Comparison of ENCODE assay signal across 22 cellular contexts in the genomic region with DNA sequence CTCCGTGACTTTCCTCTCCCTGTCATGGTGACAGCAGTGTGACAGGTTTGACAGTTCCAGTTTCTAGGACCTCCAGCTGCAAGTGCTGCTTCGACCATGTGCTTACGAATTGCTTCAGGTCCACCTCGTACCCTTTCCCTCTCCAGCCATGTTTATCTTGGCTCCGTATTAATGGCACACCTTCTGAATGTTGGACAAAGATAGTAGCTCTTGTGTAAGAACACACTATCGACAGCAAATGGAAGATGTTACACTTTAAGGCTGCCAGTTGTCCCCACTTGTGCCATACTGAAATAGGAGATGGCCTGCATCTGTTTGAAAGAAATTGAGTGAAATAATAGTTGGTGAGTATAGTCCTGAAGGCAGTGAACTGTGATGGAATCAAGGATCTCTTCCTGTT.
A peak's percentile ranks its signal among the peaks of the same experiment; 100 is the strongest.
DNase-seq lines count a peak whose midpoint lies in the region; ATAC-seq and TF ChIP-seq lines count a peak whose summit lies in the region.
"Had no signal": no experiment of that assay in that cellular context is flagged by ENCODE, and none has a peak within 500 bp of the region (broad histone marks: within the 10 kb centered on the region; RNA-seq: fewer than 3 reads in every experiment).

No MANE protein-coding gene starts in this region.

- H3K9me3 Mint-ChIP-seq in nephron: no peaks in the 10 kb centered on the region
- H3K9me3 Mint-ChIP-seq: CD4-positive, alpha-beta T cell; CD8-positive, alpha-beta memory T cell had no signal

- H3K4me1 Mint-ChIP-seq in nephron: peaks cover 50% of the 10 kb centered on the region
- H3K4me1 Mint-ChIP-seq: CD14-positive monocyte; CD8-positive, alpha-beta memory T cell had no signal

- H3K27ac Mint-ChIP-seq in nephron: peak overlapping the region; percentile 3 to 43 (median 43)
- H3K27ac Mint-ChIP-seq: CD4-positive, alpha-beta T cell; CD8-positive, alpha-beta memory T cell had no signal

- H3K4me3 Mint-ChIP-seq in nephron: peak overlapping the region in 1 of 3 experiments; percentile 40
- H3K4me3 Mint-ChIP-seq: CD14-positive monocyte; CD4-positive, alpha-beta T cell; CD8-positive, alpha-beta memory T cell had no signal

- H3K27me3 Mint-ChIP-seq in nephron (ENCODE audit: low read depth): peaks cover 10% of the 10 kb centered on the region
- H3K27me3 Mint-ChIP-seq: CD4-positive, alpha-beta T cell; CD8-positive, alpha-beta memory T cell had no signal

- peak; percentile 87 for ATAC-seq in left lobe of liver
- ATAC-seq: A549, GM12878 had no signal

- H3K36me3 Mint-ChIP-seq in nephron (ENCODE audit: low read depth): no peaks in the 10 kb centered on the region
- H3K36me3 Mint-ChIP-seq: CD14-positive monocyte; CD8-positive, alpha-beta memory T cell had no signal

- TF ChIP-seq CTCF in nephron (IDR thresholded peaks at IDR 0.05; ENCODE audit: unreplicated experiment in 3 of 3): no peak

- DNase-seq in NCI-H2171 treated with DMSO at 0.1 percent for 48 hours (lab: John Stamatoyannopoulos, UW): peak; percentile 63
- DNase-seq in NCI-H2171 (lab: John Stamatoyannopoulos, UW): no peak
- DNase-seq in left lobe of liver (ENCODE audit: low spot score): peak; percentile 53
- no peak for DNase-seq in iPS-NIHi7 (ENCODE audit: extremely low spot score)
- DNase-seq in activated naive CD4-positive, alpha-beta T cell treated with Interleukin-2 at 50 U/mL for 16 hours: no peak
- DNase-seq: 8988T; ACHN; AML-193; BE2C; CD4-positive, alpha-beta T cell; CD8-positive, alpha-beta memory T cell; DMS 273 treated with DMSO at 0.1 percent for 48 hours; DMS79; EL; GDM1; GM23248; H7; HCEC 1CT had no signal

Comparison
In these comparisons a context has a peak if more than half of its experiments do, and no peak if none do; other contexts are left out.
1. DNase-seq: peak in NCI-H2171 treated with DMSO at 0.1 percent for 48 hours (single experiment) and left lobe of liver (single experiment); none in NCI-H2171 (single experiment), iPS-NIHi7 (single experiment) and activated naive CD4-positive, alpha-beta T cell treated with Interleukin-2 at 50 U/mL for 16 hours (single experiment).